In genomic region chr17:80586464-80587228, GRCh38 we compare ENCODE assay signal across 10 cellular contexts. TPM values are rescaled to one million over a fixed set of nuclear protein-coding genes. Genes with fewer than 3 reads are reported as not detected.
DNase-seq lines count a peak whose midpoint lies in the region; ATAC-seq and TF ChIP-seq lines count a peak whose summit lies in the region.
"Had no signal": no experiment of that assay in that cellular context is flagged by ENCODE, and none has a peak within 500 bp of the region (broad histone marks: within the 10 kb centered on the region; RNA-seq: fewer than 3 reads in every experiment).

No MANE protein-coding gene starts in this region.

- H3K36me3 ChIP-seq in IMR-90 (ENCODE audit: control insufficient read depth, insufficient read depth, low read length) = no peaks in the 10 kb centered on the region

- H3K9me3 ChIP-seq in IMR-90 (ENCODE audit: control insufficient read depth, insufficient read depth, low read length) = no peaks in the 10 kb centered on the region

- H3K4me1 Mint-ChIP-seq in activated T-helper 2 cell treated with anti-CD3 and anti-CD28 coated beads, Interferon-gamma antibody, Interleukin-2, Interleukin-4, amounts not matched to agents 10 μg/mL and 5 μg/mL and 100 μg/mL, durations not matched to agents 14 hours and 24 hours and 36 hours (ENCODE audit: low read depth) = peaks cover 44% of the 10 kb centered on the region

- peak overlapping the region; percentile 53 for H3K9ac ChIP-seq in IMR-90 (ENCODE audit: low read depth, low read length)

- peak overlapping the region; percentile 74 for H2AFZ ChIP-seq in IMR-90 (replicated peaks; ENCODE audit: low read length, poor library complexity)

- TF ChIP-seq RAD21 in IMR-90 (IDR thresholded peaks at IDR 0.05; ENCODE audit: low read length) = no peak

- H3K14ac ChIP-seq in IMR-90 (replicated peaks; ENCODE audit: low read depth, low read length) = peak overlapping the region; percentile 95

- H4K20me1 ChIP-seq in IMR-90 (ENCODE audit: insufficient read depth, low read length) = peaks cover 4% of the 10 kb centered on the region; the same call in 1 of the 2 replicates

- peak; percentile 52; the same call in 1 of the 2 replicates for TF ChIP-seq POLR2A in IMR-90 (IDR thresholded peaks at IDR 0.05; ENCODE audit: low read depth, low read length)

- peak overlapping the region; percentile 96 for H4K91ac ChIP-seq in IMR-90 (ENCODE audit: insufficient read depth, low read depth, low read length)

- peak overlapping the region; percentile 83 for H2BK120ac ChIP-seq in IMR-90 (ENCODE audit: low read depth, low read length)

- peak overlapping the region; percentile 86 for H3K23ac ChIP-seq in IMR-90 (ENCODE audit: low read depth, low read length)

- peak; percentile 80 for ATAC-seq in IMR-90 (ENCODE audit: low read depth)
- ATAC-seq in GM19455 (IDR thresholded peaks at IDR 0.05; ENCODE audit: unreplicated experiment) = no peak
- ATAC-seq in HG02884 (IDR thresholded peaks at IDR 0.05; ENCODE audit: unreplicated experiment) = no peak
- ATAC-seq: HCT116 had no signal

- peaks cover 24 to 81% of the 10 kb centered on the region in 2 experiments for H3K79me1 ChIP-seq in IMR-90 (ENCODE audit: low read depth in 1 of 2, low read length in 2 of 2)

- H3K18ac ChIP-seq in IMR-90 (ENCODE audit: low read depth, low read length) = peak overlapping the region; percentile 93

- peak overlapping the region; percentile 69; the same call in 2 of the 3 replicates for H2BK15ac ChIP-seq in IMR-90 (ENCODE audit: low read depth, low read length)

- no TSS peak for BruUV-seq in IMR-90 (replicated peaks; lab: Mats Ljungman, UMichigan)

- H3K9me3 Mint-ChIP-seq in activated T-helper 2 cell treated with anti-CD3 and anti-CD28 coated beads, Interferon-gamma antibody, Interleukin-2, Interleukin-4, amounts not matched to agents 10 μg/mL and 5 μg/mL and 100 μg/mL, durations not matched to agents 14 hours and 24 hours and 36 hours = no peaks in the 10 kb centered on the region
- H3K9me3 Mint-ChIP-seq: neural crest cell had no signal

- H4K5ac ChIP-seq in IMR-90 (ENCODE audit: low read depth, low read length) = peak overlapping the region; percentile 93

- TF ChIP-seq CTCF in IMR-90 (conservative IDR thresholded peaks at IDR 0.05; ENCODE audit: low read depth, low read length) = no peak

- peak overlapping the region; percentile 97 for H3K4ac ChIP-seq in IMR-90 (ENCODE audit: low read depth, low read length)

- WGBS in IMR-90 (ENCODE audit: extremely low coverage in 2 of 2, insufficient read length in 1 of 2), 2 experiments = 63% methylated on average over 30 of the region's 37 CpGs; no CpG with 5 or more reads in 1 of the 2 experiments

- H2BK5ac ChIP-seq in IMR-90 (ENCODE audit: low read depth, low read length, poor library complexity, severe bottlenecking) = peak overlapping the region; percentile 50

- H3K4me2 ChIP-seq in IMR-90 (ENCODE audit: low read depth, low read length) = peak overlapping the region; percentile 72

- H4K8ac ChIP-seq in IMR-90 (ENCODE audit: low read depth in 2 of 2, low read length in 2 of 2) = peak overlapping the region; percentile 79 to 97

- peak overlapping the region; percentile 77 for H2AK9ac ChIP-seq in IMR-90 (replicated peaks; ENCODE audit: low read depth, low read length, poor library complexity)

- in situ Hi-C loops in IMR-90 (cut with MboI; ENCODE audit: low sequenced_read_pairs) = no loop called here

- H3K27ac ChIP-seq in IMR-90 (ENCODE audit: insufficient read depth, low read length) = peak overlapping the region; percentile 78

- H3K4me1 ChIP-seq in IMR-90 (ENCODE audit: control insufficient read depth, insufficient read depth, low read length) = peaks cover 18% of the 10 kb centered on the region

- peak overlapping the region; percentile 36 for H3K27ac Mint-ChIP-seq in activated T-helper 2 cell treated with anti-CD3 and anti-CD28 coated beads, Interferon-gamma antibody, Interleukin-2, Interleukin-4, amounts not matched to agents 10 μg/mL and 5 μg/mL and 100 μg/mL, durations not matched to agents 14 hours and 24 hours and 36 hours

- H3K36me3 Mint-ChIP-seq in activated T-helper 2 cell treated with anti-CD3 and anti-CD28 coated beads, Interferon-gamma antibody, Interleukin-2, Interleukin-4, amounts not matched to agents 10 μg/mL and 5 μg/mL and 100 μg/mL, durations not matched to agents 14 hours and 24 hours and 36 hours (ENCODE audit: low read depth) = peaks cover 10% of the 10 kb centered on the region

- CTCF ChIA-PET in IMR-90 (lab: Yijun Ruan, JAX) = no interaction called here

- no peaks in the 10 kb centered on the region for H3K27me3 ChIP-seq in IMR-90 (ENCODE audit: control insufficient read depth, insufficient read depth, low read length)

- peak overlapping the region; percentile 93 for H2AK5ac ChIP-seq in IMR-90 (ENCODE audit: low read depth, low read length)

- POLR2A ChIA-PET in IMR-90 (lab: Charles Lee; ENCODE audit: unreplicated experiment) = no interaction called here

- peak; percentile 87 for DNase-seq in AG08396 (ENCODE audit: low spot score)
- DNase-seq in IMR-90 = peak; percentile 90
- no peak for DNase-seq in activated T-helper 2 cell treated with anti-CD3 and anti-CD28 coated beads, Interferon-gamma antibody, Interleukin-2, Interleukin-4, amounts not matched to agents 10 μg/mL and 5 μg/mL and 100 μg/mL, durations not matched to agents 14 hours and 24 hours and 36 hours (ENCODE audit: low spot score)
- peak; percentile 53 for DNase-seq in islet precursor cell
- DNase-seq in middle frontal gyrus (ENCODE audit: extremely low spot score, low spot score) = no peak
- no peak for DNase-seq in DMS114 treated with DMSO at 0.1 percent for 48 hours (lab: John Stamatoyannopoulos, UW; ENCODE audit: unreplicated experiment)

- dilution Hi-C loops in IMR-90 (cut with HindIII; ENCODE audit: low sequenced_read_pairs, unreplicated experiment) = no loop called here

- peak overlapping the region; percentile 35 for H3K4me3 Mint-ChIP-seq in activated T-helper 2 cell treated with anti-CD3 and anti-CD28 coated beads, Interferon-gamma antibody, Interleukin-2, Interleukin-4, amounts not matched to agents 10 μg/mL and 5 μg/mL and 100 μg/mL, durations not matched to agents 14 hours and 24 hours and 36 hours (ENCODE audit: low read depth)
- H3K4me3 Mint-ChIP-seq: neural crest cell had no signal

- H2BK20ac ChIP-seq in IMR-90 (ENCODE audit: low read depth, low read length) = peak overlapping the region; percentile 79; the same call in 1 of the 2 replicates

- peak overlapping the region; percentile 6; the same call in 1 of the 2 replicates for H3K4me3 ChIP-seq in IMR-90 (ENCODE audit: insufficient read depth, low read depth, low read length)

- peak overlapping the region; percentile 90 for H3K56ac ChIP-seq in IMR-90 (ENCODE audit: extremely low read depth, insufficient read depth, low read length)

- H3K27me3 Mint-ChIP-seq in activated T-helper 2 cell treated with anti-CD3 and anti-CD28 coated beads, Interferon-gamma antibody, Interleukin-2, Interleukin-4, amounts not matched to agents 10 μg/mL and 5 μg/mL and 100 μg/mL, durations not matched to agents 14 hours and 24 hours and 36 hours (ENCODE audit: low read depth) = no peaks in the 10 kb centered on the region

- peaks cover 17% of the 10 kb centered on the region for H3K9me1 ChIP-seq in IMR-90 (ENCODE audit: insufficient read depth, low read length)

- intact Hi-C loops in IMR-90 (cut with micrococcal nuclease) = loop anchor here (5.0 kb wide), 1 partner anchor 271 kb away; no protein-coding TSS in a partner anchor
- intact Hi-C loops in activated T-helper 2 cell treated with anti-CD3 and anti-CD28 coated beads, Interferon-gamma antibody, Interleukin-2, Interleukin-4, amounts not matched to agents 10 μg/mL and 5 μg/mL and 100 μg/mL, durations not matched to agents 14 hours and 24 hours and 36 hours (cut with micrococcal nuclease) = no loop called here

TF ChIP-seq in IMR-90, 13 proteins besides CTCF, POLR2A, EP300 and RAD21:
- TF ChIP-seq CEBPB (IDR thresholded peaks at IDR 0.05; ENCODE audit: low read depth, low read length) (0 out of 2 replicates have a peak, but pooled peaks have one; percentile 8), CHD1 (IDR thresholded peaks at IDR 0.05; ENCODE audit: low read depth, low read length) (no peak), MXI1 (IDR thresholded peaks at IDR 0.05; ENCODE audit: borderline replicate concordance, low read depth, low read length) (peak; percentile 48; the same call in 1 of the 2 replicates), SMC3 (IDR thresholded peaks at IDR 0.05; ENCODE audit: low read depth, low read length) (0 out of 2 replicates have a peak, but pooled peaks have one; percentile 2), FOS (IDR thresholded peaks at IDR 0.05; ENCODE audit: low read depth, low read length) (0 out of 2 replicates have a peak, but pooled peaks have one; percentile 29), MAFK (IDR thresholded peaks at IDR 0.05; ENCODE audit: low read depth, low read length) (peak; percentile 69), RFX5 (IDR thresholded peaks at IDR 0.05; ENCODE audit: low read depth, low read length) (no peak), BHLHE40 (IDR thresholded peaks at IDR 0.05; ENCODE audit: low read depth, low read length) (peak; percentile 56)

RNA-seq across cellular contexts. Expression of gene RPTOR, which starts 42.0 kb away (rescaled TPM):
- total RNA-seq in IMR-90 (2012; rRNA removed) = 10.8 and 11.1 TPM in 2 replicates
- polyA plus RNA-seq in IMR-90 (2012; rRNA removed) = 14.7 and 15.8 TPM in 2 replicates
- 12.8 and 14.6 TPM in 2 replicates for polyA plus RNA-seq in IMR-90 (2012; cell fraction: cytosol; rRNA removed)
- 12.4 and 24.1 TPM in 2 replicates for polyA plus RNA-seq in IMR-90 (2012; cell fraction: nucleus; rRNA removed; ENCODE audit: low replicate concordance)
- 59.9 and 62.4 TPM in 2 replicates for total RNA-seq in activated T-helper 2 cell treated with anti-CD3 and anti-CD28 coated beads, Interferon-gamma antibody, Interleukin-2, Interleukin-4, amounts not matched to agents 10 μg/mL and 5 μg/mL and 100 μg/mL, durations not matched to agents 14 hours and 24 hours and 36 hours

Comparison
In these comparisons a context has a peak if more than half of its experiments do, and no peak if none do; other contexts are left out.
1. DNase-seq: peak in AG08396 (single experiment), IMR-90 (single experiment) and islet precursor cell (single experiment); none in activated T-helper 2 cell treated with anti-CD3 and anti-CD28 coated beads, Interferon-gamma antibody, Interleukin-2, Interleukin-4, amounts not matched to agents 10 μg/mL and 5 μg/mL and 100 μg/mL, durations not matched to agents 14 hours and 24 hours and 36 hours (single experiment), middle frontal gyrus (single experiment) and DMS114 treated with DMSO at 0.1 percent for 48 hours (single experiment).